Comparison of ENCODE assay signal across 1 cellular context in the genomic region with DNA sequence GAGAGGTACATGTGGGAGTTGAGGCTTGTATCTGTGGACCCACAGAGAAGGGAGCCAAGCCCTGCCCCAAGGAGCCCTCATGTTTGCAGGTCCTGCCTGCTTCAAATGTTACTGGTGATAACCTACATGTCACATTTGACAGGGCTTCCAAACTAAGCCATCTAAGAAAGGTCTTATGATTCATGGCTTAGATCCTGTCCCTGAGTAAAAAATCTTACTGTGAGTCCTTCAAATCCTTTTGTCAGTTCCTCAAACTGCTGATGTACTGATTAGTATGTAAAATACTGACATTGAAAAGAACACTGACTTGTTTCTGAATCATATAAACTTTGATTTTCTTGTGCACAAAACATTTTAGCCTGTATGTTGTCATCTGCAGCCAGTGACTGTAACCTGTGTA.
TF ChIP-seq lines count a peak whose summit lies in the region.

No MANE protein-coding gene starts in this region.

TF ChIP-seq in H1, 55 proteins besides CTCF, POLR2A, EP300 and RAD21 (continued from another document):
- TF ChIP-seq RBBP5 (IDR thresholded peaks at IDR 0.05; ENCODE audit: borderline replicate concordance, low read depth, low read length): no peak
- no peak for TF ChIP-seq SUZ12 (IDR thresholded peaks at IDR 0.05; ENCODE audit: low read length)
- TF ChIP-seq NRF1 (IDR thresholded peaks at IDR 0.05; ENCODE audit: low read depth, low read length): no peak
- TF ChIP-seq ZNF274 (IDR thresholded peaks at IDR 0.05; ENCODE audit: borderline replicate concordance, extremely low read depth, low read length): no peak
- TF ChIP-seq, protein P1, sequence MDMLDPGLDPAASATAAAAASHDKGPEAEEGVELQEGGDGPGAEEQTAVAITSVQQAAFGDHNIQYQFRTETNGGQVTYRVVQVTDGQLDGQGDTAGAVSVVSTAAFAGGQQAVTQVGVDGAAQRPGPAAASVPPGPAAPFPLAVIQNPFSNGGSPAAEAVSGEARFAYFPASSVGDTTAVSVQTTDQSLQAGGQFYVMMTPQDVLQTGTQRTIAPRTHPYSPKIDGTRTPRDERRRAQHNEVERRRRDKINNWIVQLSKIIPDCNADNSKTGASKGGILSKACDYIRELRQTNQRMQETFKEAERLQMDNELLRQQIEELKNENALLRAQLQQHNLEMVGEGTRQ (IDR thresholded peaks at IDR 0.05; ENCODE audit: low read length): no peak
- no peak for TF ChIP-seq EZH2 (IDR thresholded peaks at IDR 0.05; ENCODE audit: low read depth, low read length, severe bottlenecking)
- TF ChIP-seq CREB1 (IDR thresholded peaks at IDR 0.05): no peak
- no peak for TF ChIP-seq E2F6 (IDR thresholded peaks at IDR 0.05)
- no peak for TF ChIP-seq KDM1A (IDR thresholded peaks at IDR 0.05; ENCODE audit: borderline replicate concordance, low read length)
- TF ChIP-seq POLR2AphosphoS5 (IDR thresholded peaks at IDR 0.05; ENCODE audit: low read depth, low read length): no peak
- no peak for TF ChIP-seq KDM5A (IDR thresholded peaks at IDR 0.05; ENCODE audit: low read length)
- TF ChIP-seq NANOG (IDR thresholded peaks at IDR 0.05; ENCODE audit: insufficient read depth, low read depth, low read length, poor library complexity, severe bottlenecking): no peak
- TF ChIP-seq GABPA (IDR thresholded peaks at IDR 0.05; ENCODE audit: borderline replicate concordance, insufficient read depth, low read length): no peak
- no peak for TF ChIP-seq RNF2 (IDR thresholded peaks at IDR 0.05; ENCODE audit: borderline replicate concordance, low read depth, low read length, missing control alignments, poor library complexity, severe bottlenecking)
- no peak for TF ChIP-seq ASH2L (IDR thresholded peaks at IDR 0.05; ENCODE audit: low read length)
